In the genomic region with DNA sequence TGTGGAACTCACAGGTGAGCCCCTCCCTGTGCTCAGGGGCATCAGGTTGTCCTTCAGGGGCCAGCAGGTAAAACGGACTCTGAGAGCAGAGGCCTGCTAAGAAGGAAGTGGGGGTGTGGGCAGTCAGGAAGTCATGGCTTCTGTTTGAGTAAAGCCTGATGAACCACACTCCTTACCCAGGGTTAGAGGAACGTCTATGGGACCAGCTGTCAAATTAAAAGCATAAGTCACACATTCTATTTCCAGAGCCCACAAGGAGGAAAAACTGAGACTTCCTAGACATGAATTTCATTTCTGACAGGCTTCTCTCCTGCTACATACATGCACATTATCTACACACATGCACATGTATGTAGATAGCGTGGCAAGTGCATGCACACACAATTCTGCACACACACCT, we compare ENCODE assay signal across 24 cellular contexts.
A peak's percentile ranks its signal among the peaks of the same experiment; 100 is the strongest.
DNase-seq lines count a peak whose midpoint lies in the region; ATAC-seq, FAIRE-seq and TF ChIP-seq lines count a peak whose summit lies in the region.
"Had no signal": no experiment of that assay in that cellular context is flagged by ENCODE, and none has a peak within 500 bp of the region (broad histone marks: within the 10 kb centered on the region; RNA-seq: fewer than 3 reads in every experiment).

No MANE protein-coding gene starts in this region.

- FAIRE-seq in bronchial epithelial cell (lab: Jason Lieb, UNC) (no peak), urothelium cell line (lab: Jason Lieb, UNC) (peak; percentile 75)
- FAIRE-seq: GM19239, RCC 7860 had no signal

- no peaks in the 10 kb centered on the region for H3K36me3 ChIP-seq in bronchial epithelial cell (ENCODE audit: control insufficient read depth, insufficient read depth, low read length)

- DNase-seq in NCI-H510A treated with DMSO at 0.1 percent for 48 hours (lab: John Stamatoyannopoulos, UW): peak; percentile 32
- no peak for DNase-seq in NCI-H510A (lab: John Stamatoyannopoulos, UW)
- DNase-seq in NOMO-1 (lab: John Stamatoyannopoulos, UW; ENCODE audit: unreplicated experiment in 2 of 2): peak; percentile 5 to 28
- DNase-seq in bronchial epithelial cell (ENCODE audit: low read depth): peak; percentile 10
- no peak for DNase-seq in urothelium cell line (ENCODE audit: low spot score)
- no peak for DNase-seq in NCI-H1694 treated with DMSO at 0.1 percent for 48 hours (lab: John Stamatoyannopoulos, UW)
- DNase-seq: 8988T; ACHN; Caco-2; CD4-positive, alpha-beta memory T cell; DMS 273 treated with DMSO at 0.1 percent for 48 hours; DND-41; Kasumi-1; NCI-H1105; NCI-H1436 treated with DMSO at 0.1 percent for 48 hours; NCI-H1930; NCI-H446 treated with DMSO at 0.1 percent for 48 hours; NCI-H69; SIG-M5 had no signal

- no peak for ATAC-seq in GM21367 (IDR thresholded peaks at IDR 0.05; ENCODE audit: unreplicated experiment)
- no peak for ATAC-seq in HG03108 (IDR thresholded peaks at IDR 0.05; ENCODE audit: unreplicated experiment)

- no peak for TF ChIP-seq CTCF in bronchial epithelial cell (IDR thresholded peaks at IDR 0.05; ENCODE audit: insufficient read depth, low read length, severe bottlenecking)

- no peaks in the 10 kb centered on the region for H3K27me3 ChIP-seq in bronchial epithelial cell (ENCODE audit: control insufficient read depth, insufficient read depth, low read length)

- H3K4me3 ChIP-seq in bronchial epithelial cell (ENCODE audit: low read depth, low read length): no peak overlapping the region
- H3K4me3 ChIP-seq: SK-N-MC had no signal

Comparison
In these comparisons a context has a peak if more than half of its experiments do, and no peak if none do; other contexts are left out.
1. DNase-seq: peak in NCI-H510A treated with DMSO at 0.1 percent for 48 hours (single experiment), NOMO-1 (2 of 2) and bronchial epithelial cell (single experiment); none in NCI-H510A (single experiment), urothelium cell line (single experiment) and NCI-H1694 treated with DMSO at 0.1 percent for 48 hours (single experiment).